5 cellular contexts compared by ENCODE assay signal in the genomic region with DNA sequence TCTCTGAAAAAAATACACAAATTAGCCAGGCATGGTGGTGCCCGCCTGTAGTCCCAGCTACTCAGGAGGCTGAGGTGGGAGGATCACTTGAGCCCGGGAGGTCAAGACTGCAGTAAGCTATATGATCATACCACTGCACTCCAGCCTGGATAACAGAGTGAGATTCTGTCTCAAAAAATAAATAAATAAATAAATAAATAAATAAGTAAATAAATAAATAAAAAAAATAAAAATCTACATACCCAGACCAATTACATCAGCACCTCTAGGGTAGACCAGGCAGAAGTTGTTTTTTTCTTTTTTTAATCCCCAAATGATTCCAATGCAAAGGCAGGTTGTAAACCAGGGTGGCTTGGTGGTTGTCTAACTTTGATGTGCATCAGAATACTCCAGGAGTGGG.
DNase-seq lines count a peak whose midpoint lies in the region; ATAC-seq, FAIRE-seq and TF ChIP-seq lines count a peak whose summit lies in the region.
"Not testable (repeated sequence)": the region's sequence is repeated elsewhere in the genome, so short reads cannot be mapped to it uniquely, and the experiment has no call there.

No MANE protein-coding gene starts in this region.

- not testable (repeated sequence) for H3K4me2 ChIP-seq in A549

- H3K27me3 ChIP-seq in pancreas; small intestine (ENCODE audit: control insufficient read depth in 2 of 2, insufficient read depth in 2 of 2, low read length in 2 of 2): not testable (repeated sequence)

- not testable (repeated sequence) for ATAC-seq in A549, pancreas

- not testable (repeated sequence) for FAIRE-seq in A549 (lab: Jason Lieb, UNC)
- FAIRE-seq in GM12891 (lab: Jason Lieb, UNC) (peak; percentile 26), pancreas (lab: Jason Lieb, UNC) (peak; percentile 29), small intestine (lab: Jason Lieb, UNC) (peak; percentile 73)

- POLR2A ChIA-PET in A549 (lab: Yijun Ruan, JAX); HEK293 (lab: Yijun Ruan, JAX): not testable (repeated sequence)

- not testable (repeated sequence) for TF ChIP-seq POLR2A in A549 (IDR thresholded peaks at IDR 0.05; ENCODE audit: low read length); GM12891 (IDR thresholded peaks at IDR 0.05; ENCODE audit: low read depth, low read length)

- H3K4me1 ChIP-seq in A549; HEK293 (ENCODE audit: control insufficient read depth, insufficient read depth, low read length); pancreas; small intestine (ENCODE audit: control insufficient read depth in 2 of 2, insufficient read depth in 1 of 2, low read depth in 1 of 2, low read length in 1 of 2): not testable (repeated sequence)

- H3K36me3 ChIP-seq in HEK293 (ENCODE audit: control insufficient read depth in 2 of 2, insufficient read depth in 1 of 2, low read length in 2 of 2); pancreas; small intestine (ENCODE audit: control insufficient read depth in 2 of 2, insufficient read depth in 2 of 2, low read length in 2 of 2): not testable (repeated sequence)

- CTCF ChIA-PET in A549 (lab: Yijun Ruan, JAX) (interaction anchor here (1.0 kb wide), 1 partner anchor 27 kb away, joined by 3 read pairs; no protein-coding TSS in a partner anchor), HEK293 (lab: Yijun Ruan, JAX) (interaction anchor here (0.6 to 0.7 kb wide), 2 partner anchors 96 to 547 kb away, joined by 3 to 4 read pairs; no protein-coding TSS in a partner anchor)

- WGBS in A549 (ENCODE audit: missing lambda C conversion rate), result 93% methylated on average over 2 of the region's 2 CpGs
- WGBS in pancreas, 2 donors, result 92 to 97% methylated on average over 2 of the region's 2 CpGs
- 85 to 95% (median 94%) methylated on average over 2 of the region's 2 CpGs for WGBS in small intestine, 3 donors

- TF ChIP-seq RAD21 in A549 (conservative IDR thresholded peaks at IDR 0.05 in 1 of 2, IDR thresholded peaks at IDR 0.05 in 1 of 2), result not testable (repeated sequence)

- not testable (repeated sequence) for TF ChIP-seq CTCF in A549 (IDR thresholded peaks at IDR 0.05); HEK293 (tag by site-specific recombination; IDR thresholded peaks at IDR 0.05); pancreas (IDR thresholded peaks at IDR 0.05)

- TF ChIP-seq EP300 in A549 (IDR thresholded peaks at IDR 0.05), result not testable (repeated sequence)

- DNase-seq in A549 (ENCODE audit: low read depth in 1 of 2, low spot score in 1 of 2); GM12891 (ENCODE audit: insufficient read length, low spot score); pancreas; small intestine: not testable (repeated sequence)

- intact Hi-C loops in pancreas (cut with DNase I), result not testable (repeated sequence)

- H3K4me3 ChIP-seq in A549; HEK293 (ENCODE audit: low read depth, low read length); pancreas; small intestine (ENCODE audit: low read depth in 1 of 2, low read length in 2 of 2): not testable (repeated sequence)

- not testable (repeated sequence) for H3K27ac ChIP-seq in A549; HEK293 (ENCODE audit: extremely low read depth, low read depth, low read length); pancreas; small intestine (ENCODE audit: low read depth in 1 of 2, low read length in 1 of 2)

- not testable (repeated sequence) for H3K9me3 ChIP-seq in A549; HEK293 (ENCODE audit: control insufficient read depth, insufficient read depth, low read depth, low read length); pancreas; small intestine (ENCODE audit: control insufficient read depth, low read depth)

TF ChIP-seq in A549, 52 proteins besides CTCF, POLR2A, EP300 and RAD21:
- peak; percentile 38; the same call in 1 of the 2 replicates for TF ChIP-seq ZC3H11A (IDR thresholded peaks at IDR 0.05)

TF ChIP-seq in HEK293, 187 proteins besides CTCF, POLR2A, EP300 and RAD21:
- TF ChIP-seq ZNF266 (tag by site-specific recombination; IDR thresholded peaks at IDR 0.05; ENCODE audit: low read depth), result 0 out of 2 replicates have a peak, but pooled peaks have one; percentile 22
- peak; percentile 49; the same call in 1 of the 2 replicates for TF ChIP-seq ZNF394 (tag by site-specific recombination; IDR thresholded peaks at IDR 0.05; ENCODE audit: borderline replicate concordance)
- peak; percentile 37; the same call in 1 of the 2 replicates for TF ChIP-seq ZBTB8A (tag by site-specific recombination; IDR thresholded peaks at IDR 0.05)
- TF ChIP-seq ZBTB11 (tag by site-specific recombination; conservative IDR thresholded peaks at IDR 0.05; ENCODE audit: low read depth), result peak; percentile 52
- peak; percentile 61; the same call in 1 of the 2 replicates for TF ChIP-seq ZNF518A (tag by site-specific recombination; conservative IDR thresholded peaks at IDR 0.05; ENCODE audit: low read depth)
- peak; percentile 63 for TF ChIP-seq ZNF426 (tag by site-specific recombination; IDR thresholded peaks at IDR 0.05)
- peak; percentile 13 for TF ChIP-seq ZNF510 (tag by site-specific recombination; IDR thresholded peaks at IDR 0.05; ENCODE audit: insufficient replicate concordance)
- peak; percentile 52 for TF ChIP-seq ZNF555 (tag by site-specific recombination; conservative IDR thresholded peaks at IDR 0.05)
- peak; percentile 23; the same call in 1 of the 2 replicates for TF ChIP-seq ZNF623 (tag by site-specific recombination; IDR thresholded peaks at IDR 0.05)
- peak; percentile 35; the same call in 1 of the 2 replicates for TF ChIP-seq ZNF140 (tag by site-specific recombination; IDR thresholded peaks at IDR 0.05)
